In genomic region chr15:44912186-44912585, GRCh38 we compare ENCODE assay signal across 7 cellular contexts. TPM values are rescaled to one million over a fixed set of nuclear protein-coding genes. Genes with fewer than 3 reads are reported as not detected.
"Had no signal": no experiment of that assay in that cellular context is flagged by ENCODE, and none has a peak within 500 bp of the region (broad histone marks: within the 10 kb centered on the region; RNA-seq: fewer than 3 reads in every experiment).

No MANE protein-coding gene starts in this region.

RNA-seq across cellular contexts. Expression of gene TERB2, which starts 44.3 kb away (rescaled TPM):
- total RNA-seq: GM23248, GM23338, H1, H4, H7, H9, HFFc6 had no signal
- polyA plus RNA-seq: GM23248, GM23338, H1 had no signal
